Comparison of ENCODE assay signal across 1 cellular context in genomic region chr2:233745073-233745755, GRCh38.
TF ChIP-seq lines count a peak whose summit lies in the region.

No MANE protein-coding gene starts in this region.

TF ChIP-seq in HepG2, 621 proteins besides CTCF, POLR2A, EP300 and RAD21 (continued from another document and continues in another):
- TF ChIP-seq, protein P1, sequence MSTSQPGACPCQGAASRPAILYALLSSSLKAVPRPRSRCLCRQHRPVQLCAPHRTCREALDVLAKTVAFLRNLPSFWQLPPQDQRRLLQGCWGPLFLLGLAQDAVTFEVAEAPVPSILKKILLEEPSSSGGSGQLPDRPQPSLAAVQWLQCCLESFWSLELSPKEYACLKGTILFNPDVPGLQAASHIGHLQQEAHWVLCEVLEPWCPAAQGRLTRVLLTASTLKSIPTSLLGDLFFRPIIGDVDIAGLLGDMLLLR (CRISPR knock-in tag; IDR thresholded peaks at IDR 0.05) = no peak
- TF ChIP-seq CENPX (CRISPR knock-in tag; IDR thresholded peaks at IDR 0.05) = no peak
- TF ChIP-seq ZKSCAN5 (CRISPR knock-in tag; IDR thresholded peaks at IDR 0.05) = 0 out of 2 replicates have a peak, but pooled peaks have one; percentile 33
- no peak for TF ChIP-seq ZNF138 (CRISPR knock-in tag; IDR thresholded peaks at IDR 0.05; ENCODE audit: low read depth)
- peak; percentile 100 for TF ChIP-seq HNF1B (CRISPR knock-in tag; IDR thresholded peaks at IDR 0.05)
- no peak for TF ChIP-seq ZBTB38 (CRISPR knock-in tag; IDR thresholded peaks at IDR 0.05)
- peak; percentile 35; the same call in 1 of the 2 replicates for TF ChIP-seq ZNF749 (CRISPR knock-in tag; IDR thresholded peaks at IDR 0.05; ENCODE audit: borderline replicate concordance)
- TF ChIP-seq TRIM22 (IDR thresholded peaks at IDR 0.05) = no peak
- no peak for TF ChIP-seq ZNF253 (CRISPR knock-in tag; IDR thresholded peaks at IDR 0.05; ENCODE audit: borderline replicate concordance)
- no peak for TF ChIP-seq RAD51 (IDR thresholded peaks at IDR 0.05; ENCODE audit: borderline replicate concordance)
- no peak for TF ChIP-seq NFIB (CRISPR knock-in tag; IDR thresholded peaks at IDR 0.05; ENCODE audit: borderline replicate concordance)
- peak; percentile 68; the same call in 1 of the 2 replicates for TF ChIP-seq WIZ (CRISPR knock-in tag; IDR thresholded peaks at IDR 0.05)
- TF ChIP-seq ZFP36 (IDR thresholded peaks at IDR 0.05; ENCODE audit: borderline replicate concordance, low read depth, low read length, partially characterized antibody) = peak; percentile 65
- TF ChIP-seq, protein P2, sequence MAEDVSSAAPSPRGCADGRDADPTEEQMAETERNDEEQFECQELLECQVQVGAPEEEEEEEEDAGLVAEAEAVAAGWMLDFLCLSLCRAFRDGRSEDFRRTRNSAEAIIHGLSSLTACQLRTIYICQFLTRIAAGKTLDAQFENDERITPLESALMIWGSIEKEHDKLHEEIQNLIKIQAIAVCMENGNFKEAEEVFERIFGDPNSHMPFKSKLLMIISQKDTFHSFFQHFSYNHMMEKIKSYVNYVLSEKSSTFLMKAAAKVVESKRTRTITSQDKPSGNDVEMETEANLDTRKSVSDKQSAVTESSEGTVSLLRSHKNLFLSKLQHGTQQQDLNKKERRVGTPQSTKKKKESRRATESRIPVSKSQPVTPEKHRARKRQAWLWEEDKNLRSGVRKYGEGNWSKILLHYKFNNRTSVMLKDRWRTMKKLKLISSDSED (CRISPR knock-in tag; IDR thresholded peaks at IDR 0.05) = no peak
- peak; percentile 78 for TF ChIP-seq ZMAT3 (CRISPR knock-in tag; conservative IDR thresholded peaks at IDR 0.05)
- peak; percentile 98 for TF ChIP-seq HMG20B (CRISPR knock-in tag; conservative IDR thresholded peaks at IDR 0.05)
- no peak for TF ChIP-seq ZNF7 (CRISPR knock-in tag; IDR thresholded peaks at IDR 0.05)
- peak; percentile 82 for TF ChIP-seq ZBTB25 (CRISPR knock-in tag; IDR thresholded peaks at IDR 0.05)
- TF ChIP-seq, protein P3, sequence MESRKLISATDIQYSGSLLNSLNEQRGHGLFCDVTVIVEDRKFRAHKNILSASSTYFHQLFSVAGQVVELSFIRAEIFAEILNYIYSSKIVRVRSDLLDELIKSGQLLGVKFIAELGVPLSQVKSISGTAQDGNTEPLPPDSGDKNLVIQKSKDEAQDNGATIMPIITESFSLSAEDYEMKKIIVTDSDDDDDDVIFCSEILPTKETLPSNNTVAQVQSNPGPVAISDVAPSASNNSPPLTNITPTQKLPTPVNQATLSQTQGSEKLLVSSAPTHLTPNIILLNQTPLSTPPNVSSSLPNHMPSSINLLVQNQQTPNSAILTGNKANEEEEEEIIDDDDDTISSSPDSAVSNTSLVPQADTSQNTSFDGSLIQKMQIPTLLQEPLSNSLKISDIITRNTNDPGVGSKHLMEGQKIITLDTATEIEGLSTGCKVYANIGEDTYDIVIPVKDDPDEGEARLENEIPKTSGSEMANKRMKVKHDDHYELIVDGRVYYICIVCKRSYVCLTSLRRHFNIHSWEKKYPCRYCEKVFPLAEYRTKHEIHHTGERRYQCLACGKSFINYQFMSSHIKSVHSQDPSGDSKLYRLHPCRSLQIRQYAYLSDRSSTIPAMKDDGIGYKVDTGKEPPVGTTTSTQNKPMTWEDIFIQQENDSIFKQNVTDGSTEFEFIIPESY (CRISPR knock-in tag; IDR thresholded peaks at IDR 0.05) = peak; percentile 68; the same call in 1 of the 2 replicates
- TF ChIP-seq CSRNP2 (CRISPR knock-in tag; conservative IDR thresholded peaks at IDR 0.05; ENCODE audit: low read depth) = no peak
- TF ChIP-seq ZNF616 (CRISPR knock-in tag; IDR thresholded peaks at IDR 0.05; ENCODE audit: low read depth) = no peak
- TF ChIP-seq, protein P4, sequence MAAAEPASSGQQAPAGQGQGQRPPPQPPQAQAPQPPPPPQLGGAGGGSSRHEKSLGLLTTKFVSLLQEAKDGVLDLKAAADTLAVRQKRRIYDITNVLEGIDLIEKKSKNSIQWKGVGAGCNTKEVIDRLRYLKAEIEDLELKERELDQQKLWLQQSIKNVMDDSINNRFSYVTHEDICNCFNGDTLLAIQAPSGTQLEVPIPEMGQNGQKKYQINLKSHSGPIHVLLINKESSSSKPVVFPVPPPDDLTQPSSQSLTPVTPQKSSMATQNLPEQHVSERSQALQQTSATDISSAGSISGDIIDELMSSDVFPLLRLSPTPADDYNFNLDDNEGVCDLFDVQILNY (CRISPR knock-in tag; conservative IDR thresholded peaks at IDR 0.05) = no peak
- TF ChIP-seq RFXAP (CRISPR knock-in tag; IDR thresholded peaks at IDR 0.05; ENCODE audit: borderline replicate concordance) = peak; percentile 81; the same call in 1 of the 2 replicates
- TF ChIP-seq RNF219 (CRISPR knock-in tag; IDR thresholded peaks at IDR 0.05) = 0 out of 2 replicates have a peak, but pooled peaks have one; percentile 50
- TF ChIP-seq, protein P5, sequence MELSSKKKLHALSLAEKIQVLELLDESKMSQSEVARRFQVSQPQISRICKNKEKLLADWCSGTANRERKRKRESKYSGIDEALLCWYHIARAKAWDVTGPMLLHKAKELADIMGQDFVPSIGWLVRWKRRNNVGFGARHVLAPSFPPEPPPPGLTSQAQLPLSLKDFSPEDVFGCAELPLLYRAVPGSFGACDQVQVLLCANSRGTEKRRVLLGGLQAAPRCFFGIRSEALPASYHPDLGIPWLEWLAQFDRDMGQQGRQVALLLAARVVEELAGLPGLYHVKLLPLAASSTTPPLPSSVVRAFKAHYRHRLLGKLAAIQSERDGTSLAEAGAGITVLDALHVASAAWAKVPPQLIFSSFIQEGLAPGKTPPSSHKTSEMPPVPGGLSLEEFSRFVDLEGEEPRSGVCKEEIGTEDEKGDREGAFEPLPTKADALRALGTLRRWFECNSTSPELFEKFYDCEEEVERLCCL (CRISPR knock-in tag; IDR thresholded peaks at IDR 0.05; ENCODE audit: borderline replicate concordance) = 0 out of 2 replicates have a peak, but pooled peaks have one; percentile 72
- TF ChIP-seq NR3C1 (CRISPR knock-in tag; IDR thresholded peaks at IDR 0.05) = no peak
- TF ChIP-seq, protein P6, sequence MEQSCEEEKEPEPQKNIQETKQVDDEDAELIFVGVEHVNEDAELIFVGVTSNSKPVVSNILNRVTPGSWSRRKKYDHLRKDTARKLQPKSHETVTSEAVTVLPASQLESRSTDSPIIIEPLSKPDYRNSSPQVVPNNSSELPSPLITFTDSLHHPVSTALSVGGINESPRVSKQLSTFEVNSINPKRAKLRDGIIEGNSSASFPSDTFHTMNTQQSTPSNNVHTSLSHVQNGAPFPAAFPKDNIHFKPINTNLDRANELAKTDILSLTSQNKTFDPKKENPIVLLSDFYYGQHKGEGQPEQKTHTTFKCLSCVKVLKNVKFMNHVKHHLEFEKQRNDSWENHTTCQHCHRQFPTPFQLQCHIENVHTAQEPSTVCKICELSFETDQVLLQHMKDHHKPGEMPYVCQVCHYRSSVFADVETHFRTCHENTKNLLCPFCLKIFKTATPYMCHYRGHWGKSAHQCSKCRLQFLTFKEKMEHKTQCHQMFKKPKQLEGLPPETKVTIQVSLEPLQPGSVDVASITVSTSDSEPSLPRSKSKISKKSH (CRISPR knock-in tag; IDR thresholded peaks at IDR 0.05; ENCODE audit: borderline replicate concordance) = no peak
- TF ChIP-seq GLMP (CRISPR knock-in tag; IDR thresholded peaks at IDR 0.05; ENCODE audit: borderline replicate concordance) = no peak
- peak; percentile 65 for TF ChIP-seq ZNF644 (CRISPR knock-in tag; IDR thresholded peaks at IDR 0.05; ENCODE audit: low read depth)
- TF ChIP-seq LBX2 (CRISPR knock-in tag; IDR thresholded peaks at IDR 0.05; ENCODE audit: borderline replicate concordance) = no peak
- TF ChIP-seq ZNF879 (CRISPR knock-in tag; IDR thresholded peaks at IDR 0.05) = no peak
- TF ChIP-seq SRF (IDR thresholded peaks at IDR 0.05; ENCODE audit: low read depth, low read length) = no peak
- TF ChIP-seq DNMT1 (CRISPR knock-in tag; IDR thresholded peaks at IDR 0.05) = no peak
- no peak for TF ChIP-seq MATR3 (CRISPR knock-in tag; IDR thresholded peaks at IDR 0.05)
- peak; percentile 51; the same call in 1 of the 2 replicates for TF ChIP-seq ZNF24 (IDR thresholded peaks at IDR 0.05)
- no peak for TF ChIP-seq XBP1 (CRISPR knock-in tag; IDR thresholded peaks at IDR 0.05)
- peak; percentile 93; the same call in 1 of the 2 replicates for TF ChIP-seq ZNF512B (CRISPR knock-in tag; IDR thresholded peaks at IDR 0.05; ENCODE audit: borderline replicate concordance)
- peak; percentile 83; the same call in 1 of the 2 replicates for TF ChIP-seq ZNF441 (CRISPR knock-in tag; IDR thresholded peaks at IDR 0.05; ENCODE audit: borderline replicate concordance)
